ENCODE assay signal across 32 cellular contexts in the genomic region with DNA sequence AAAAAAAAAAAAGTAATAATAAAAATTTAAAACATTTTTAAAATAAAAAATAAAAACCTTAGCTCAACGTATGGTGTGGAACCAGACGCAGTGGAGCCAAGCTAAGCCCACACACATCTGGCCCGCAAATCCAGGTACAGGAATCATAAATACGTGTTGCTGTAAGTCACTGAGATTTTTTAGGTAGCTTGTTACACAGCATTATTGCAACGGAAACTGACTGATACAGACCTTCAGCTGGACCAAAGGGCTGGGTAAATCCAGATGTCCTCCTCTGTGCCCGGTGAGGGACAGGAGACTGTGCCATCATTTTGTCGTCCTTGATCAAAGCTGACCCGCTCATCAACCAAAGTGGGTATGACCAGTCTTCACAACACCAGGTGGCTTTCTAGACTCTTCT.
DNase-seq lines count a peak whose midpoint lies in the region; ATAC-seq, FAIRE-seq and TF ChIP-seq lines count a peak whose summit lies in the region.
"Had no signal": no experiment of that assay in that cellular context is flagged by ENCODE, and none has a peak within 500 bp of the region (broad histone marks: within the 10 kb centered on the region; RNA-seq: fewer than 3 reads in every experiment).

No MANE protein-coding gene starts in this region.

- TF ChIP-seq RAD21 in HepG2 (CRISPR knock-in tag; IDR thresholded peaks at IDR 0.05), result no peak

- no peak overlapping the region for H3K4me3 ChIP-seq in HepG2 (replicated peaks in 1 of 3; ENCODE audit: insufficient read depth in 1 of 3, low read depth in 2 of 3, low read length in 3 of 3)
- H3K4me3 ChIP-seq in right lobe of liver, result no peak overlapping the region
- no peak overlapping the region for H3K4me3 ChIP-seq in HEK293 (ENCODE audit: low read depth, low read length)
- no peak overlapping the region for H3K4me3 ChIP-seq in osteoblast (ENCODE audit: insufficient read depth, low read length)
- H3K4me3 ChIP-seq: A549; BLaER1; BLaER1 treated with 17β-estradiol and CSF1 and Interleukin-3, amounts not matched to agents 10 nM and 100 nM had no signal

- TF ChIP-seq EP300 in HepG2 (IDR thresholded peaks at IDR 0.05; ENCODE audit: low read depth in 2 of 2, low read length in 2 of 2) (no peak), HepG2 (CRISPR knock-in tag; IDR thresholded peaks at IDR 0.05; ENCODE audit: borderline replicate concordance) (no peak)

- DNase-seq in HepG2 (ENCODE audit: low spot score), result no peak
- DNase-seq in right lobe of liver, result no peak
- peak; percentile 44 for DNase-seq in osteoblast (ENCODE audit: insufficient read length, low spot score, missing footprints)
- no peak for DNase-seq in GM10266 (ENCODE audit: extremely low spot score)
- no peak for DNase-seq in pons (ENCODE audit: low spot score)
- DNase-seq: 8988T; ACHN; AML-193; BE2C; C1 segment of cervical spinal cord; Caco-2; Calu3; CD4-positive, alpha-beta memory T cell; CD4-positive, alpha-beta T cell; CD4-positive, CD25-positive, alpha-beta regulatory T cell; CD8-positive, alpha-beta memory T cell; CD8-positive, alpha-beta T cell; COR-L47; DMS 273 treated with DMSO at 0.1 percent for 48 hours; DMS153; DMS79; DMS79 treated with DMSO at 0.1 percent for 48 hours; DND-41; EL had no signal

- CTCF ChIA-PET in HepG2 (lab: Yijun Ruan, JAX; ENCODE audit: low intra/inter-chr PET ratio, low total read pairs) (no interaction called here), HEK293 (lab: Yijun Ruan, JAX) (interaction anchor here (1.0 to 2.6 kb wide), 3 partner anchors 19 to 345 kb away, joined by 6 to 11 read pairs (median 10); no protein-coding TSS in a partner anchor)

- no peaks in the 10 kb centered on the region for H3K9me3 ChIP-seq in HepG2 (ENCODE audit: low read length)
- H3K9me3 ChIP-seq in right lobe of liver, result no peaks in the 10 kb centered on the region
- no peaks in the 10 kb centered on the region for H3K9me3 ChIP-seq in HEK293 (ENCODE audit: control insufficient read depth, insufficient read depth, low read depth, low read length)
- no peaks in the 10 kb centered on the region for H3K9me3 ChIP-seq in osteoblast (ENCODE audit: low read depth, low read length)
- H3K9me3 ChIP-seq: A549; BE2C; BLaER1; BLaER1 treated with 17β-estradiol and CSF1 and Interleukin-3, amounts not matched to agents 10 nM and 100 nM; Caco-2 had no signal

- H4K20me1 ChIP-seq in HepG2 (ENCODE audit: insufficient read depth, low read length) (no peaks in the 10 kb centered on the region), osteoblast (ENCODE audit: insufficient read depth, low read length) (no peaks in the 10 kb centered on the region)
- H4K20me1 ChIP-seq: BLaER1; BLaER1 treated with 17β-estradiol and CSF1 and Interleukin-3, amounts not matched to agents 10 nM and 100 nM had no signal

- H3K27me3 ChIP-seq in HepG2 (ENCODE audit: control insufficient read depth in 1 of 2, insufficient read depth in 2 of 2, low read length in 2 of 2), result peaks cover 2 to 6% of the 10 kb centered on the region in 2 experiments; a peak in 2 of 5 replicates
- no peaks in the 10 kb centered on the region for H3K27me3 ChIP-seq in right lobe of liver
- H3K27me3 ChIP-seq in osteoblast (ENCODE audit: insufficient read depth, low read length), result peaks cover 6% of the 10 kb centered on the region
- H3K27me3 ChIP-seq: BE2C; BLaER1; BLaER1 treated with 17β-estradiol and CSF1 and Interleukin-3, amounts not matched to agents 10 nM and 100 nM had no signal

- TF ChIP-seq CTCF in HepG2 (CRISPR knock-in tag; IDR thresholded peaks at IDR 0.05) (no peak), right lobe of liver (IDR thresholded peaks at IDR 0.05) (no peak), HEK293 (tag by site-specific recombination; IDR thresholded peaks at IDR 0.05) (no peak), osteoblast (IDR thresholded peaks at IDR 0.05; ENCODE audit: extremely low read depth, low read depth, low read length) (no peak), GM10266 (IDR thresholded peaks at IDR 0.05; ENCODE audit: control insufficient read depth, insufficient read depth, low read depth, missing control alignments) (no peak)

- no peak overlapping the region for H3K9ac ChIP-seq in HepG2 (ENCODE audit: insufficient read depth, low read depth, low read length)
- H3K9ac ChIP-seq: BLaER1; BLaER1 treated with 17β-estradiol and CSF1 and Interleukin-3, amounts not matched to agents 10 nM and 100 nM had no signal

- H3K4me1 ChIP-seq in HepG2 (ENCODE audit: insufficient read depth, low read length), result no peaks in the 10 kb centered on the region
- H3K4me1 ChIP-seq in right lobe of liver, result no peaks in the 10 kb centered on the region
- no peaks in the 10 kb centered on the region for H3K4me1 ChIP-seq in HEK293 (ENCODE audit: control insufficient read depth, insufficient read depth, low read length)
- peaks cover 9% of the 10 kb centered on the region for H3K4me1 ChIP-seq in osteoblast (ENCODE audit: insufficient read depth, low read length)
- H3K4me1 ChIP-seq: A549, BE2C, Caco-2 had no signal

- in situ Hi-C loops in HepG2 (cut with HindIII; ENCODE audit: extremely low pct_ligation_motif_present, low pct_unique_long_range_greater_than_20kb), result no loop called here

- no peak for FAIRE-seq in HepG2 (lab: Jason Lieb, UNC)
- FAIRE-seq: A204.1, A549, D721Med had no signal

- H3K4me2 ChIP-seq in HepG2 (ENCODE audit: low read depth, low read length) (no peak overlapping the region), osteoblast (ENCODE audit: insufficient read depth, low read length) (no peak overlapping the region)
- H3K4me2 ChIP-seq: A549; BLaER1; BLaER1 treated with 17β-estradiol and CSF1 and Interleukin-3, amounts not matched to agents 10 nM and 100 nM had no signal

- no peak for TF ChIP-seq POLR2A in HepG2 (IDR thresholded peaks at IDR 0.05; ENCODE audit: insufficient read depth in 1 of 2, low read depth in 2 of 2, low read length in 2 of 2)
- no peak for TF ChIP-seq POLR2A in right lobe of liver (IDR thresholded peaks at IDR 0.05)

- no peak overlapping the region for H2AFZ ChIP-seq in HepG2 (ENCODE audit: low read length)
- H2AFZ ChIP-seq in osteoblast (ENCODE audit: low read length), result no peak overlapping the region

- ATAC-seq in HepG2 (no peak), right lobe of liver (no peak)
- ATAC-seq: A549; CD8-positive, alpha-beta T cell had no signal

- no peaks in the 10 kb centered on the region for H3K36me3 ChIP-seq in HepG2 (replicated peaks in 1 of 2; ENCODE audit: control insufficient read depth in 1 of 2, insufficient read depth in 2 of 2, low read length in 2 of 2)
- H3K36me3 ChIP-seq in right lobe of liver, result no peaks in the 10 kb centered on the region
- no peaks in the 10 kb centered on the region for H3K36me3 ChIP-seq in HEK293 (ENCODE audit: control insufficient read depth in 2 of 2, insufficient read depth in 1 of 2, low read length in 2 of 2)
- no peaks in the 10 kb centered on the region for H3K36me3 ChIP-seq in osteoblast (ENCODE audit: insufficient read depth, low read length)
- H3K36me3 ChIP-seq: BE2C; BLaER1; BLaER1 treated with 17β-estradiol and CSF1 and Interleukin-3, amounts not matched to agents 10 nM and 100 nM had no signal

- intact Hi-C loops in HepG2 (cut with micrococcal nuclease; ENCODE audit: unreplicated experiment), result no loop called here
- intact Hi-C loops in right lobe of liver (cut with DNase I), result no loop called here

- BruUV-seq in HepG2 (replicated peaks; lab: Mats Ljungman, UMichigan), result no TSS peak

- H3K27ac ChIP-seq in HepG2 (ENCODE audit: extremely low read length, insufficient read depth, low read length) (no peak overlapping the region), right lobe of liver (no peak overlapping the region), HEK293 (ENCODE audit: extremely low read depth, low read depth, low read length) (no peak overlapping the region), osteoblast (ENCODE audit: low read depth, low read length) (no peak overlapping the region)
- H3K27ac ChIP-seq: 22Rv1; A549; BLaER1; BLaER1 treated with 17β-estradiol and CSF1 and Interleukin-3, amounts not matched to agents 10 nM and 100 nM; C4-2B had no signal

- POLR2A ChIA-PET in HepG2 (lab: Yijun Ruan, JAX), result no interaction called here
- POLR2A ChIA-PET in HEK293 (lab: Yijun Ruan, JAX), result interaction anchor here (0.7 to 0.9 kb wide), 2 partner anchors 9 to 15 kb away, joined by 3 read pairs; no protein-coding TSS in a partner anchor

- H3K79me2 ChIP-seq in HepG2 (ENCODE audit: insufficient read depth, low read length) (no peaks in the 10 kb centered on the region), osteoblast (ENCODE audit: insufficient read depth, low read length) (no peaks in the 10 kb centered on the region)

- WGBS in HepG2 (ENCODE audit: low lambda C conversion rate), result 62% methylated on average over 7 of the region's 8 CpGs
- WGBS in right lobe of liver (ENCODE audit: insufficient coverage, low coverage, low lambda C conversion rate, missing lambda C conversion rate), result 61% methylated on average over 4 of the region's 8 CpGs

TF ChIP-seq in HepG2, 621 proteins besides CTCF, POLR2A, EP300 and RAD21 (continues in another document):
- peak; percentile 69; the same call in 1 of the 2 replicates for TF ChIP-seq RBAK (CRISPR knock-in tag; IDR thresholded peaks at IDR 0.05)
- no peak for TF ChIP-seq ZBTB44 (CRISPR knock-in tag; IDR thresholded peaks at IDR 0.05)

TF ChIP-seq in HEK293, 187 proteins besides CTCF, POLR2A, EP300 and RAD21:
- 0 out of 2 replicates have a peak, but pooled peaks have one; percentile 66 for TF ChIP-seq RBAK (tag by site-specific recombination; IDR thresholded peaks at IDR 0.05)
- TF ChIP-seq PRDM1 (tag by site-specific recombination; IDR thresholded peaks at IDR 0.05), result no peak
TF ChIP-seq in HEK293: peak in this region for 1.

Comparison
In these comparisons a context has a peak if more than half of its experiments do, and no peak if none do; other contexts are left out.
1. Of the 63 proteins assayed by ChIP-seq in both HepG2 and HEK293: peak only in HepG2: none; only in HEK293: none; in both: RBAK; in neither: 62.